ENCODE assay signal across 12 cellular contexts in the genomic region with DNA sequence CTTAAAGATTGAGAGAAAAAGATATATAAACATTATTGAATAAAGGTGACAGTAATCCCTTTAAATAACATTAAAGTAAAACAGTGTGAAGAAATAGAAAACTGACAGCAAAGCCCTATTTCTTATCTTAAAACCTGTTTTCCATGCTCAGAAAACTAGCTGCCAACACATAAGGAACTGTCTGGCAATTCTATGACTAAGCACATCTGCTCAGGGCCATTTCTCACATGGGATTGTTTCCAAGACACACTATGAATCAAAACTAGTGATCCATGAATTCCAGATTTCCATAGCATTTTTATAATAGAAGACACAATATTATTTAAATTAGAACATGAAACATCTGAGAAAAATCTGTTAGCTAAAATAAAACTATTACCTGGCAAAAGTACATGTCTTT.
DNase-seq lines count a peak whose midpoint lies in the region; ATAC-seq, FAIRE-seq and TF ChIP-seq lines count a peak whose summit lies in the region.
"Had no signal": no experiment of that assay in that cellular context is flagged by ENCODE, and none has a peak within 500 bp of the region (broad histone marks: within the 10 kb centered on the region; RNA-seq: fewer than 3 reads in every experiment).

No MANE protein-coding gene starts in this region.

- H3K36me3 ChIP-seq in body of pancreas (replicated peaks in 1 of 2; ENCODE audit: insufficient read depth in 1 of 2, low read depth in 2 of 2) (no peaks in the 10 kb centered on the region), left ventricle myocardium inferior (peaks cover 6% of the 10 kb centered on the region)
- H3K36me3 ChIP-seq: cardiac muscle cell had no signal

- H3K9me3 ChIP-seq in body of pancreas (no peaks in the 10 kb centered on the region), left ventricle myocardium inferior (replicated peaks) (no peaks in the 10 kb centered on the region)

- TF ChIP-seq CTCF in body of pancreas (IDR thresholded peaks at IDR 0.05) (no peak), left ventricle myocardium inferior (IDR thresholded peaks at IDR 0.05; ENCODE audit: borderline replicate concordance) (no peak)

- DNase-seq in AG08396 (ENCODE audit: low spot score): peak; percentile 47
- DNase-seq in body of pancreas: peak in 3 of 4 donors; percentile 34 to 44 (median 44)
- DNase-seq in HEK293T (ENCODE audit: extremely low spot score): no peak
- no peak for DNase-seq in left ventricle myocardium inferior
- DNase-seq in islet precursor cell: no peak
- DNase-seq in substantia nigra (lab: John Stamatoyannopoulos, UW): no peak
- DNase-seq: activated CD8-positive, alpha-beta memory T cell treated with anti-CD3 and anti-CD28 coated beads, Interleukin-2, amount 10 ng/mL, durations not matched to agents 7 days and 5 days; NCI-H2029 had no signal

- H3K27ac ChIP-seq in body of pancreas: no peak overlapping the region
- H3K27ac ChIP-seq in left ventricle myocardium inferior (replicated peaks): no peak overlapping the region
- no peak overlapping the region for H3K27ac ChIP-seq in substantia nigra (ENCODE audit: low read depth, low read length, poor library complexity, severe bottlenecking)
- H3K27ac ChIP-seq: cardiac muscle cell had no signal

- H3K27me3 ChIP-seq in body of pancreas (no peaks in the 10 kb centered on the region), left ventricle myocardium inferior (ENCODE audit: low read depth) (no peaks in the 10 kb centered on the region)
- H3K27me3 ChIP-seq: cardiac muscle cell had no signal

- no peak for TF ChIP-seq RAD21 in Ishikawa (IDR thresholded peaks at IDR 0.05; ENCODE audit: low read depth)

- CTCF ChIA-PET in HEK293T (lab: Yijun Ruan, JAX): no interaction called here

- intact Hi-C loops in body of pancreas (cut with DNase I): no loop called here
- intact Hi-C loops in left ventricle myocardium inferior (cut with micrococcal nuclease): no loop called here

- no peaks in the 10 kb centered on the region for H3K4me1 ChIP-seq in body of pancreas
- H3K4me1 ChIP-seq in left ventricle myocardium inferior: no peaks in the 10 kb centered on the region

- no peak overlapping the region for H3K4me3 ChIP-seq in body of pancreas
- no peak overlapping the region for H3K4me3 ChIP-seq in left ventricle myocardium inferior
- H3K4me3 ChIP-seq: cardiac muscle cell had no signal

- peak; percentile 84 for ATAC-seq in body of pancreas
- ATAC-seq: activated CD8-positive, alpha-beta memory T cell treated with anti-CD3 and anti-CD28 coated beads, Interleukin-2, amount 10 ng/mL, durations not matched to agents 7 days and 5 days had no signal

- POLR2A ChIA-PET in HEK293T (lab: Yijun Ruan, JAX): no interaction called here

- no peak for TF ChIP-seq POLR2A in body of pancreas (IDR thresholded peaks at IDR 0.05)

- peak; percentile 82 for FAIRE-seq in islet of Langerhans (lab: Jason Lieb, UNC)
- FAIRE-seq: H1 had no signal

- peak; percentile 49; the same call in 1 of the 2 replicates for TF ChIP-seq EP300 in Ishikawa (IDR thresholded peaks at IDR 0.05; ENCODE audit: borderline replicate concordance)

TF ChIP-seq in Ishikawa, 13 proteins besides CTCF, POLR2A, EP300 and RAD21:
- TF ChIP-seq TCF12 (IDR thresholded peaks at IDR 0.05; ENCODE audit: low read depth): peak; percentile 45; the same call in 1 of the 2 replicates
- TF ChIP-seq, protein P1, sequence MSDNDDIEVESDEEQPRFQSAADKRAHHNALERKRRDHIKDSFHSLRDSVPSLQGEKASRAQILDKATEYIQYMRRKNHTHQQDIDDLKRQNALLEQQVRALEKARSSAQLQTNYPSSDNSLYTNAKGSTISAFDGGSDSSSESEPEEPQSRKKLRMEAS (IDR thresholded peaks at IDR 0.05): peak; percentile 35; the same call in 1 of the 2 replicates
- TF ChIP-seq, protein P2, sequence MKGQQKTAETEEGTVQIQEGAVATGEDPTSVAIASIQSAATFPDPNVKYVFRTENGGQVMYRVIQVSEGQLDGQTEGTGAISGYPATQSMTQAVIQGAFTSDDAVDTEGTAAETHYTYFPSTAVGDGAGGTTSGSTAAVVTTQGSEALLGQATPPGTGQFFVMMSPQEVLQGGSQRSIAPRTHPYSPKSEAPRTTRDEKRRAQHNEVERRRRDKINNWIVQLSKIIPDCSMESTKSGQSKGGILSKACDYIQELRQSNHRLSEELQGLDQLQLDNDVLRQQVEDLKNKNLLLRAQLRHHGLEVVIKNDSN (IDR thresholded peaks at IDR 0.05): no peak
- peak; percentile 80 for TF ChIP-seq NFIC (IDR thresholded peaks at IDR 0.05)
TF ChIP-seq in Ishikawa: peak in this region for 3.

TF ChIP-seq in HEK293T, 16 proteins besides CTCF, POLR2A, EP300 and RAD21:
- TF ChIP-seq BHLHE40 (IDR thresholded peaks at IDR 0.05; ENCODE audit: borderline replicate concordance) (no peak), FOXA1 (IDR thresholded peaks at IDR 0.05) (no peak), SUZ12 (IDR thresholded peaks at IDR 0.05) (no peak), NFRKB (IDR thresholded peaks at IDR 0.05) (no peak), HDGF (IDR thresholded peaks at IDR 0.05; ENCODE audit: borderline replicate concordance) (no peak), LEF1 (IDR thresholded peaks at IDR 0.05; ENCODE audit: borderline replicate concordance) (no peak), ARNT (IDR thresholded peaks at IDR 0.05) (no peak), FOXK2 (IDR thresholded peaks at IDR 0.05) (no peak), FOXM1 (IDR thresholded peaks at IDR 0.05; ENCODE audit: borderline replicate concordance) (no peak), SP1 (IDR thresholded peaks at IDR 0.05) (no peak), L3MBTL2 (conservative IDR thresholded peaks at IDR 0.05) (no peak), ELF4 (IDR thresholded peaks at IDR 0.05) (no peak), CTBP1 (IDR thresholded peaks at IDR 0.05; ENCODE audit: borderline replicate concordance) (no peak), ZNF384 (IDR thresholded peaks at IDR 0.05) (no peak), TARDBP (IDR thresholded peaks at IDR 0.05) (no peak)
- TF ChIP-seq, protein P3, sequence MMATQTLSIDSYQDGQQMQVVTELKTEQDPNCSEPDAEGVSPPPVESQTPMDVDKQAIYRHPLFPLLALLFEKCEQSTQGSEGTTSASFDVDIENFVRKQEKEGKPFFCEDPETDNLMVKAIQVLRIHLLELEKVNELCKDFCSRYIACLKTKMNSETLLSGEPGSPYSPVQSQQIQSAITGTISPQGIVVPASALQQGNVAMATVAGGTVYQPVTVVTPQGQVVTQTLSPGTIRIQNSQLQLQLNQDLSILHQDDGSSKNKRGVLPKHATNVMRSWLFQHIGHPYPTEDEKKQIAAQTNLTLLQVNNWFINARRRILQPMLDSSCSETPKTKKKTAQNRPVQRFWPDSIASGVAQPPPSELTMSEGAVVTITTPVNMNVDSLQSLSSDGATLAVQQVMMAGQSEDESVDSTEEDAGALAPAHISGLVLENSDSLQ (IDR thresholded peaks at IDR 0.05): no peak

Comparison
In these comparisons a context has a peak if more than half of its experiments do, and no peak if none do; other contexts are left out.
1. DNase-seq: peak in AG08396 (single experiment) and body of pancreas (3 of 4); none in HEK293T (single experiment), left ventricle myocardium inferior (single experiment), islet precursor cell (single experiment) and substantia nigra (0 of 49).